Comparison of ENCODE assay signal across 12 cellular contexts in genomic region chr17:29150191-29150590, GRCh38. TPM values are rescaled to one million over a fixed set of nuclear protein-coding genes. Genes with fewer than 3 reads are reported as not detected.
A peak's percentile ranks its signal among the peaks of the same experiment; 100 is the strongest.
DNase-seq lines count a peak whose midpoint lies in the region; ATAC-seq lines count a peak whose summit lies in the region.
"Had no signal": no experiment of that assay in that cellular context is flagged by ENCODE, and none has a peak within 500 bp of the region (broad histone marks: within the 10 kb centered on the region; RNA-seq: fewer than 3 reads in every experiment).

No MANE protein-coding gene starts in this region.

- H3K27ac Mint-ChIP-seq in activated CD8-positive, alpha-beta memory T cell treated with anti-CD3 and anti-CD28 coated beads, Interleukin-2, amount 10 ng/mL, durations not matched to agents 7 days and 5 days: peak overlapping the region; percentile 54
- H3K27ac Mint-ChIP-seq in activated naive CD8-positive, alpha-beta T cell treated with anti-CD3 and anti-CD28 coated beads, Interleukin-2, amount 50 U/mL, for 24 hours: peak overlapping the region; percentile 83

- peak overlapping the region; percentile 91 for H3K27ac ChIP-seq in substantia nigra (ENCODE audit: low read depth, low read length, poor library complexity, severe bottlenecking)
- H3K27ac ChIP-seq: SJSA1 had no signal

- DNase-seq in activated CD8-positive, alpha-beta memory T cell treated with anti-CD3 and anti-CD28 coated beads, Interleukin-2, amount 10 ng/mL, durations not matched to agents 7 days and 5 days: no peak
- no peak for DNase-seq in activated CD8-positive, alpha-beta memory T cell treated with anti-CD3 and anti-CD28 coated beads, Interleukin-2, amount 50 U/mL, for 48 hours
- DNase-seq in activated naive CD8-positive, alpha-beta T cell treated with anti-CD3 and anti-CD28 coated beads, Interleukin-2, amount 50 U/mL, for 24 hours: no peak
- DNase-seq in left lobe of liver (ENCODE audit: low spot score): peak; percentile 88
- DNase-seq in substantia nigra (lab: John Stamatoyannopoulos, UW): peak in 9 of 49 donors; percentile 10 to 47 (median 18)
- no peak for DNase-seq in GDM1 (lab: John Stamatoyannopoulos, UW)
- no peak for DNase-seq in NCI-H2029 (lab: John Stamatoyannopoulos, UW)
- DNase-seq in DMS53 treated with DMSO at 0.1 percent for 48 hours (lab: John Stamatoyannopoulos, UW; ENCODE audit: unreplicated experiment): no peak
- DNase-seq: activated CD8-positive, alpha-beta memory T cell treated with anti-CD3 and anti-CD28 coated beads for 24 hours; midbrain had no signal

- no peaks in the 10 kb centered on the region for H3K27me3 Mint-ChIP-seq in activated CD8-positive, alpha-beta memory T cell treated with anti-CD3 and anti-CD28 coated beads, Interleukin-2, amount 10 ng/mL, durations not matched to agents 7 days and 5 days
- H3K27me3 Mint-ChIP-seq in activated naive CD8-positive, alpha-beta T cell treated with anti-CD3 and anti-CD28 coated beads, Interleukin-2, amount 50 U/mL, for 24 hours: no peaks in the 10 kb centered on the region

- CTCF ChIA-PET in activated CD8-positive, alpha-beta memory T cell treated with anti-CD3 and anti-CD28 coated beads, Interleukin-2, amount 10 ng/mL, durations not matched to agents 7 days and 5 days (lab: Charles Lee): interaction anchor here (0.9 to 20.5 kb wide), 7 partner anchors 9 to 140 kb away, joined by 3 to 557 read pairs (median 91); partner anchors contain the start of gene MYO18A

- H3K36me3 Mint-ChIP-seq in activated CD8-positive, alpha-beta memory T cell treated with anti-CD3 and anti-CD28 coated beads, Interleukin-2, amount 10 ng/mL, durations not matched to agents 7 days and 5 days: no peaks in the 10 kb centered on the region
- H3K36me3 Mint-ChIP-seq in activated naive CD8-positive, alpha-beta T cell treated with anti-CD3 and anti-CD28 coated beads, Interleukin-2, amount 50 U/mL, for 24 hours (ENCODE audit: low read depth): no peaks in the 10 kb centered on the region

- peaks cover 60% of the 10 kb centered on the region for H3K4me1 Mint-ChIP-seq in activated CD8-positive, alpha-beta memory T cell treated with anti-CD3 and anti-CD28 coated beads, Interleukin-2, amount 10 ng/mL, durations not matched to agents 7 days and 5 days
- peaks cover 61% of the 10 kb centered on the region for H3K4me1 Mint-ChIP-seq in activated naive CD8-positive, alpha-beta T cell treated with anti-CD3 and anti-CD28 coated beads, Interleukin-2, amount 50 U/mL, for 24 hours

- no peak for ATAC-seq in activated CD8-positive, alpha-beta memory T cell treated with anti-CD3 and anti-CD28 coated beads, Interleukin-2, amount 10 ng/mL, durations not matched to agents 7 days and 5 days
- ATAC-seq in activated naive CD8-positive, alpha-beta T cell treated with anti-CD3 and anti-CD28 coated beads, Interleukin-2, amount 50 U/mL, for 24 hours: no peak
- ATAC-seq in left lobe of liver: peak; percentile 52
- ATAC-seq: A549 had no signal

- H3K9me3 Mint-ChIP-seq in activated CD8-positive, alpha-beta memory T cell treated with anti-CD3 and anti-CD28 coated beads, Interleukin-2, amount 10 ng/mL, durations not matched to agents 7 days and 5 days (ENCODE audit: low read depth): no peaks in the 10 kb centered on the region
- H3K9me3 Mint-ChIP-seq in activated naive CD8-positive, alpha-beta T cell treated with anti-CD3 and anti-CD28 coated beads, Interleukin-2, amount 50 U/mL, for 24 hours: no peaks in the 10 kb centered on the region

- H3K4me3 Mint-ChIP-seq in activated CD8-positive, alpha-beta memory T cell treated with anti-CD3 and anti-CD28 coated beads, Interleukin-2, amount 10 ng/mL, durations not matched to agents 7 days and 5 days: no peak overlapping the region
- H3K4me3 Mint-ChIP-seq in activated naive CD8-positive, alpha-beta T cell treated with anti-CD3 and anti-CD28 coated beads, Interleukin-2, amount 50 U/mL, for 24 hours: no peak overlapping the region

RNA-seq across cellular contexts. Expression of gene MYO18A, which starts 30.0 kb away (rescaled TPM):
- 10 to 100 TPM; 67.7 to 85.8 TPM for total RNA-seq in activated CD8-positive, alpha-beta memory T cell treated with anti-CD3 and anti-CD28 coated beads, Interleukin-2, amount 10 ng/mL, durations not matched to agents 7 days and 5 days
- total RNA-seq in left lobe of liver: 109 TPM
